1 cellular context compared by ENCODE assay signal in genomic region chr1:100362821-100363466, GRCh38.
A peak's percentile ranks its signal among the peaks of the same experiment; 100 is the strongest.
TF ChIP-seq lines count a peak whose summit lies in the region.

No MANE protein-coding gene starts in this region.

TF ChIP-seq in K562, 482 proteins besides CTCF, POLR2A, EP300 and RAD21 (continued from another document):
- TF ChIP-seq TAF1 (IDR thresholded peaks at IDR 0.05; ENCODE audit: control insufficient read depth, extremely low read depth, insufficient read depth, low read length, severe bottlenecking) (peak; percentile 98), CBX3 (IDR thresholded peaks at IDR 0.05; ENCODE audit: borderline replicate concordance in 1 of 2, low read length in 2 of 2) (peak in 1 of 2 experiments; percentile 63; a peak in 1 of 3 replicates)
